10 cellular contexts compared by ENCODE assay signal in the genomic region with DNA sequence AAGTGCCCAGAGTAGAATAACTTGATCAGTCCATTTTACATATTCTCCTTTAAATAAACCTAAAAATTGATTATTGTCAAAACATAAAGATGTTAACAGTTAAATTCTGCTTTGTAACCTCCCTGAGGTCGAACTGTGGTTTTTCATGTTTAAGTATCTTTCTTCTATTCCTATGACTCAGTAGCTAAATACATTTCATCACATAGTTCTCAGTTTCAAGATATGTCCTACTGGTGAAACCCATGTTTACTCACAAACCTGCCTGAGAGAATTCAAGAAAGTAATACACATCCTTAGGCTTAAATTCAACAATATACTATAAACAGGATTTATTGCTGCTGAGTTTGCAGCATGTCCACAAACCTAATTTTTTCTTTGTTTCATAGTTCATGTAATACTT.
DNase-seq lines count a peak whose midpoint lies in the region; ATAC-seq and FAIRE-seq lines count a peak whose summit lies in the region.
"Had no signal": no experiment of that assay in that cellular context is flagged by ENCODE, and none has a peak within 500 bp of the region (broad histone marks: within the 10 kb centered on the region; RNA-seq: fewer than 3 reads in every experiment).

No MANE protein-coding gene starts in this region.

- ATAC-seq in HG02642 (IDR thresholded peaks at IDR 0.05; ENCODE audit: poor library complexity, unreplicated experiment): peak; percentile 90
- ATAC-seq in HG03558 (IDR thresholded peaks at IDR 0.05; ENCODE audit: extremely low read depth, unreplicated experiment): peak; percentile 95
- ATAC-seq in activated CD4-positive, CD25-positive, alpha-beta regulatory T cell treated with anti-CD3 and anti-CD28 coated beads, Interleukin-2, amount 50 U/mL, for 24 hours: no peak
- ATAC-seq: naive thymus-derived CD8-positive, alpha-beta T cell had no signal

- peak; percentile 60 for FAIRE-seq in GM19239 (lab: Jason Lieb, UNC)

- no peak for DNase-seq in GM19239 (ENCODE audit: insufficient read length, low spot score)
- peak; percentile 90 for DNase-seq in renal cortical epithelial cell (ENCODE audit: low read depth)
- DNase-seq in NCI-H446 treated with DMSO at 0.1 percent for 48 hours (lab: John Stamatoyannopoulos, UW): no peak
- no peak for DNase-seq in NCI-H748 treated with DMSO at 0.1 percent for 48 hours (lab: John Stamatoyannopoulos, UW)
- DNase-seq: activated CD4-positive, alpha-beta T cell treated with anti-CD3 and anti-CD28 coated beads for 4 hours; aorta; naive thymus-derived CD8-positive, alpha-beta T cell had no signal

Comparison
In these comparisons a context has a peak if more than half of its experiments do, and no peak if none do; other contexts are left out.
1. ATAC-seq: peak in HG02642 (single experiment) and HG03558 (single experiment); none in activated CD4-positive, CD25-positive, alpha-beta regulatory T cell treated with anti-CD3 and anti-CD28 coated beads, Interleukin-2, amount 50 U/mL, for 24 hours (0 of 2).